Comparison of ENCODE assay signal across 8 cellular contexts in the genomic region with DNA sequence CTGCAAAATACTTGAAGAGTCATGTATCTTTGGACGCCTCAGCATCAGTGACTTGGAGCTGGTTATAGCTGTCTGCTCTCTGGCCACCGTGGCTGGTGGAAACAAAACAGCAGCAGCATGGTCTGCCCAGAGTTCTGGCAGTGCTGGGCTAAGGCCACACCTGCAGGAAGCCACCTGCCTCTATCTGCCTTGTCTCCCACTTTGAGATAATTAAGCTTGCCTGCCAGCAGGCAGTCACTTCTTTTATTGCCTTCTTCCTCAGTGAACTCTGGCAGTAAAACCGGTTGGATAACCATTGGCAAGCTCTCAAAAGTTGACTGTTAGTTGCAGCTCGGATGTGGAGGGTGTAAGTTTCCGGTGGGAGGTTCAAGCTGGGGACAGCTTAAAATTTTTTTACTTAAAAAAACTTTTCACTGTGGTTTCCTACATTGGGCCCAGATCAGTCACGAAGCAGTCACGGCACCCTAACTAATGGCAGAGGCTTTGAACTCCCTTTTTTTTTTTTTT. TPM values are rescaled to one million over a fixed set of nuclear protein-coding genes. Genes with fewer than 3 reads are reported as not detected.
DNase-seq lines count a peak whose midpoint lies in the region; ATAC-seq, FAIRE-seq and TF ChIP-seq lines count a peak whose summit lies in the region.

No MANE protein-coding gene starts in this region.

- H3K27ac Mint-ChIP-seq in T-cell (peak overlapping the region; percentile 90 to 96), astrocyte (ENCODE audit: unreplicated experiment) (no peak overlapping the region), immature natural killer cell (peak overlapping the region; percentile 77 to 97 (median 88))

- H3K27me3 ChIP-seq in HUES64 (ENCODE audit: insufficient read depth, low read length) (peaks cover 8% of the 10 kb centered on the region), astrocyte (ENCODE audit: insufficient read depth, low read length) (no peaks in the 10 kb centered on the region)

- H3K4me1 Mint-ChIP-seq in T-cell (peaks cover 73 to 81% (median 81%) of the 10 kb centered on the region in 3 donors), astrocyte (ENCODE audit: low read depth, unreplicated experiment) (peaks cover 30% of the 10 kb centered on the region), immature natural killer cell (peaks cover 65 to 66% of the 10 kb centered on the region in 2 donors)

- peak; percentile 20 for FAIRE-seq in astrocyte (lab: Jason Lieb, UNC)

- H3K27me3 Mint-ChIP-seq in T-cell (no peaks in the 10 kb centered on the region), astrocyte (ENCODE audit: low read depth, unreplicated experiment) (no peaks in the 10 kb centered on the region), immature natural killer cell (ENCODE audit: low read depth in 3 of 3) (peaks cover 0 to 7% (median 3%) of the 10 kb centered on the region in 3 donors)

- H4K20me1 ChIP-seq in astrocyte (ENCODE audit: insufficient read depth, low read length): peaks cover 10% of the 10 kb centered on the region

- peak overlapping the region; percentile 23; the same call in 1 of the 2 replicates for H3K27ac ChIP-seq in HUES64 (ENCODE audit: low read depth, low read length)
- no peak overlapping the region for H3K27ac ChIP-seq in astrocyte (ENCODE audit: low read depth, low read length)

- peaks cover 60% of the 10 kb centered on the region for H3K4me1 ChIP-seq in HUES64 (ENCODE audit: insufficient read depth, low read length)
- peaks cover 52% of the 10 kb centered on the region for H3K4me1 ChIP-seq in astrocyte (ENCODE audit: insufficient read depth, low read length)

- H3K9me3 Mint-ChIP-seq in T-cell (no peaks in the 10 kb centered on the region), astrocyte (ENCODE audit: unreplicated experiment) (peaks cover 2% of the 10 kb centered on the region), immature natural killer cell (no peaks in the 10 kb centered on the region)

- 70% methylated on average over 7 of the region's 7 CpGs for WGBS in HUES64

- H2AFZ ChIP-seq in astrocyte (ENCODE audit: low read depth, low read length): no peak overlapping the region

- ATAC-seq in GM21360 (IDR thresholded peaks at IDR 0.05; ENCODE audit: unreplicated experiment) (peak; percentile 36), T-cell (replicated peaks in 1 of 4) (peak; percentile 86 to 93 (median 86)), HG03045 (IDR thresholded peaks at IDR 0.05; ENCODE audit: unreplicated experiment) (no peak)

- POLR2A ChIA-PET in T-cell (lab: Charles Lee): interaction anchor here (0.6 to 1.2 kb wide), 7 partner anchors 17 to 707 kb away, joined by 3 to 10 read pairs (median 5); a partner anchor contains a TSS

- peak; percentile 32 for DNase-seq in COLO829 (ENCODE audit: low spot score)
- DNase-seq in T-cell: peak; percentile 38 to 82 (median 66)
- peak; percentile 98 for DNase-seq in astrocyte (ENCODE audit: low read depth)
- DNase-seq in immature natural killer cell: peak; percentile 72 to 80 (median 75)
- peak; percentile 72 for DNase-seq in stimulated activated CD4-positive, alpha-beta T cell treated with anti-CD3 and anti-CD28 coated beads, Interleukin-4, amount 100 ng/mL, for 24 hours

- H3K4me3 Mint-ChIP-seq in T-cell: peak overlapping the region; percentile 48 to 70 (median 55)
- no peak overlapping the region for H3K4me3 Mint-ChIP-seq in astrocyte (ENCODE audit: unreplicated experiment)
- peak overlapping the region; percentile 58 to 86 (median 77) for H3K4me3 Mint-ChIP-seq in immature natural killer cell

- peaks cover 70% of the 10 kb centered on the region for H3K79me2 ChIP-seq in astrocyte (ENCODE audit: insufficient read depth, low read length)

- TF ChIP-seq CTCF in astrocyte (IDR thresholded peaks at IDR 0.05; ENCODE audit: insufficient read depth, low read depth, low read length): no peak

- H3K36me3 ChIP-seq in HUES64 (ENCODE audit: insufficient read depth, low read length) (0 out of 2 replicates have a peak, but pooled peaks cover 6% of the 10 kb centered on the region), astrocyte (ENCODE audit: insufficient read depth, low read length) (no peaks in the 10 kb centered on the region)

- H3K9ac ChIP-seq in HUES64 (ENCODE audit: low read depth, low read length): no peak overlapping the region
- H3K9ac ChIP-seq in astrocyte (ENCODE audit: low read length): peak overlapping the region; percentile 19

- H3K4me2 ChIP-seq in astrocyte (ENCODE audit: low read length): peak overlapping the region; percentile 98

- H3K4me3 ChIP-seq in HUES64 (ENCODE audit: low read length) (no peak overlapping the region), astrocyte (ENCODE audit: insufficient read depth, low read depth, low read length) (no peak overlapping the region)

- no peaks in the 10 kb centered on the region for H3K36me3 Mint-ChIP-seq in T-cell
- H3K36me3 Mint-ChIP-seq in astrocyte (ENCODE audit: low read depth, unreplicated experiment): peaks cover 7% of the 10 kb centered on the region
- no peaks in the 10 kb centered on the region for H3K36me3 Mint-ChIP-seq in immature natural killer cell

- peaks cover 6% of the 10 kb centered on the region; the same call in 1 of the 2 replicates for H3K9me3 ChIP-seq in HUES64 (ENCODE audit: insufficient read depth, low read depth, low read length)
- H3K9me3 ChIP-seq in astrocyte (ENCODE audit: insufficient read depth, low read depth, low read length): no peaks in the 10 kb centered on the region

- CTCF ChIA-PET in T-cell (lab: Charles Lee): interaction anchor here (0.6 to 4.3 kb wide), 20 partner anchors 8 to 1274 kb away, joined by 3 to 45 read pairs (median 4); a partner anchor contains a TSS

RNA-seq across cellular contexts. Expression of a gene that starts 4.9 kb away (rescaled TPM):
- polyA plus RNA-seq in HUES64 (2013, experiment 1 of 2): 22.6 TPM
- polyA plus RNA-seq in HUES64 (2013, experiment 2 of 2): 20.5 TPM
- total RNA-seq in T-cell (1 to 10 TPM; 2.8 to 9.1 (median 5.7) TPM), astrocyte (16.7 and 19.8 TPM in 2 replicates)
- 10 to 100 TPM; 20.1 to 32.6 (median 21.7) TPM for polyA plus RNA-seq in immature natural killer cell

RNA-seq across cellular contexts. Expression of a gene that starts 24.7 kb away (rescaled TPM):
- polyA plus RNA-seq in HUES64 (2013, experiment 1 of 2): 31.3 TPM
- 32.8 TPM for polyA plus RNA-seq in HUES64 (2013, experiment 2 of 2)
- total RNA-seq in T-cell (10 to 100 TPM; 36.9 to 79.8 (median 38.4) TPM), astrocyte (53.8 and 57.0 TPM in 2 replicates)
- polyA plus RNA-seq in immature natural killer cell: 10 to 100 TPM in 1 of 3 donors, 1 to 10 TPM in 2; 8.0 to 10.6 (median 9.4) TPM

Comparison
In these comparisons a context has a peak if more than half of its experiments do, and no peak if none do; other contexts are left out.
1. DNase-seq: peak in every context shown above with its lines; median percentile 98 in astrocyte; 75 in immature natural killer cell; 72 in stimulated activated CD4-positive, alpha-beta T cell treated with anti-CD3 and anti-CD28 coated beads, Interleukin-4, amount 100 ng/mL, for 24 hours; 66 in T-cell; 32 in COLO829.